In the genomic region with DNA sequence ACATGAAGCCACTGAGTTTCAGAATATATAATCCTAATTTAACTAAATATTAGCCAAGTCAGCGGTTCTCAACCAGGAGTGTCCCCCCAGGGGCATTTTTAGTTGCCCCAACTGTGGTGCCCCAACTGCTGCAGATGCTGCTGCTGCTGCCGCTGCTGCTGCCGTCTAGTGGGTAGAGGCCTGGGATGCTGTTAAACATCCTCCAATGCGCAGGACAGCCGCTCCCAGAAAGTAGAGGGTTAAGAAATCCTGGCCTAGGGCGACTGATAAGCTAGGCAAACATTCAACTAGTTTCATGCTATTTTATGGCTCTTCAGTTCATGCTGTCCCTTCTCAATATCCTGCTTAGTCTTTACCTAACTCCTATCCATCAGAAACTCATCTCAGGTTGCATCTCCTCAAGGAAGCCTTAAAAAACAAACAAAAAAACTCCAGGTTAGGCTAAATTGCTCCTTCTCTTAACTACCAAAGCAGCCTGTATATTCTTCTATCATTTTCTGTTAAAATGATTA, we compare ENCODE assay signal across 16 cellular contexts. TPM values are rescaled to one million over a fixed set of nuclear protein-coding genes. Genes with fewer than 3 reads are reported as not detected.
A peak's percentile ranks its signal among the peaks of the same experiment; 100 is the strongest.
DNase-seq lines count a peak whose midpoint lies in the region; TF ChIP-seq lines count a peak whose summit lies in the region.
"Had no signal": no experiment of that assay in that cellular context is flagged by ENCODE, and none has a peak within 500 bp of the region (broad histone marks: within the 10 kb centered on the region; RNA-seq: fewer than 3 reads in every experiment).

No MANE protein-coding gene starts in this region.

- peaks cover 93% of the 10 kb centered on the region for H3K79me2 ChIP-seq in Karpas-422 (ENCODE audit: low read length)

- H2AFZ ChIP-seq in Karpas-422 (ENCODE audit: low read length) = no peak overlapping the region

- no TSS peak for BruUV-seq in Caco-2 (replicated peaks; lab: Mats Ljungman, UMichigan)

- intact Hi-C loops in Caco-2 (cut with micrococcal nuclease; ENCODE audit: unreplicated experiment) = loop anchor here (2.0 to 5.0 kb wide), 3 partner anchors 58 to 212 kb away; no protein-coding TSS in a partner anchor

- DNase-seq in Caco-2 = peak; percentile 90 to 92
- DNase-seq in Karpas-422 = no peak
- no peak for DNase-seq in epithelial cell of proximal tubule (ENCODE audit: low read depth)
- DNase-seq in mucosa of gallbladder (ENCODE audit: low spot score) = peak; percentile 32
- DNase-seq in activated gamma-delta T cell (lab: John Stamatoyannopoulos, UW) = no peak
- no peak for DNase-seq in stimulated activated CD4-positive, alpha-beta T cell treated with anti-CD3 and anti-CD28 coated beads, Interleukin-12 subunit alpha, Interleukin-12 subunit beta, amount 100 ng/mL, for 4 hours
- no peak for DNase-seq in caudate nucleus (lab: John Stamatoyannopoulos, UW)
- no peak for DNase-seq in RKO (ENCODE audit: low spot score)
- DNase-seq: activated CD4-positive, alpha-beta memory T cell treated with anti-CD3 and anti-CD28 coated beads for 36 hours; amniotic stem cell; left ventricle myocardium inferior; natural killer cell; SJCRH30; stimulated activated CD4-positive, alpha-beta T cell treated with anti-CD3 and anti-CD28 coated beads, Interleukin-4, amount 100 ng/mL, for 24 hours; thyroid gland had no signal

- H3K27me3 Mint-ChIP-seq in Caco-2 (ENCODE audit: insufficient read depth, unreplicated experiment) = no peaks in the 10 kb centered on the region
- H3K27me3 Mint-ChIP-seq: activated CD4-positive, alpha-beta memory T cell treated with anti-CD3 and anti-CD28 coated beads for 36 hours had no signal

- peaks cover 11% of the 10 kb centered on the region for H3K36me3 Mint-ChIP-seq in Caco-2 (ENCODE audit: insufficient read depth, unreplicated experiment)
- H3K36me3 Mint-ChIP-seq: natural killer cell had no signal

- peak overlapping the region; percentile 29 for H3K4me3 ChIP-seq in Caco-2 (ENCODE audit: low read depth, low read length)
- no peak overlapping the region for H3K4me3 ChIP-seq in Karpas-422 (ENCODE audit: low read length)
- H3K4me3 ChIP-seq in epithelial cell of proximal tubule (ENCODE audit: low read depth, low read length) = peak overlapping the region; percentile 47
- H3K4me3 ChIP-seq: coronary artery, left ventricle myocardium inferior, SJCRH30, thyroid gland had no signal

- no peak overlapping the region for H3K9ac ChIP-seq in Karpas-422 (ENCODE audit: low read length)

- H3K27me3 ChIP-seq in Caco-2 (replicated peaks; ENCODE audit: control insufficient read depth, insufficient read depth, low read length) = no peaks in the 10 kb centered on the region
- no peaks in the 10 kb centered on the region for H3K27me3 ChIP-seq in Karpas-422 (ENCODE audit: low read length)
- H3K27me3 ChIP-seq: SJCRH30, thyroid gland had no signal

- peak overlapping the region; percentile 36 for H3K4me2 ChIP-seq in Karpas-422 (ENCODE audit: low read depth, low read length, poor library complexity, severe bottlenecking)

- no peaks in the 10 kb centered on the region for H3K9me2 ChIP-seq in Karpas-422 (replicated peaks; ENCODE audit: insufficient read depth, low read length)

- no peaks in the 10 kb centered on the region for H3K9me3 Mint-ChIP-seq in Caco-2 (ENCODE audit: unreplicated experiment)
- H3K9me3 Mint-ChIP-seq: activated CD4-positive, alpha-beta memory T cell treated with anti-CD3 and anti-CD28 coated beads for 36 hours; natural killer cell had no signal

- POLR2A ChIA-PET in Caco-2 (lab: Charles Lee) = interaction anchor here (0.5 to 2.0 kb wide), 5 partner anchors 10 to 196 kb away, joined by 3 to 19 read pairs (median 3); partner anchors contain the start of genes DCAF6 and MPC2

- H3K4me1 Mint-ChIP-seq in Caco-2 (ENCODE audit: low read depth, unreplicated experiment) = peaks cover 37% of the 10 kb centered on the region

- H3K27ac ChIP-seq in Karpas-422 (ENCODE audit: low read length) = peak overlapping the region; percentile 10; the same call in 1 of the 2 replicates
- no peak overlapping the region for H3K27ac ChIP-seq in caudate nucleus (ENCODE audit: low read depth, low read length)
- H3K27ac ChIP-seq: coronary artery, left ventricle myocardium inferior, SJCRH30, thyroid gland had no signal

- H3K9me3 ChIP-seq in Caco-2 (no peaks in the 10 kb centered on the region), Karpas-422 (ENCODE audit: low read length) (no peaks in the 10 kb centered on the region)
- H3K9me3 ChIP-seq: left ventricle myocardium inferior, SJCRH30, thyroid gland had no signal

- peak overlapping the region; percentile 30 for H3K27ac Mint-ChIP-seq in Caco-2 (ENCODE audit: unreplicated experiment)
- H3K27ac Mint-ChIP-seq: activated CD4-positive, alpha-beta memory T cell treated with anti-CD3 and anti-CD28 coated beads for 36 hours; natural killer cell had no signal

- no peaks in the 10 kb centered on the region for H4K20me1 ChIP-seq in Karpas-422 (ENCODE audit: insufficient read depth, low read depth, low read length)

- TF ChIP-seq CTCF in Caco-2 (IDR thresholded peaks at IDR 0.05; ENCODE audit: insufficient read depth in 1 of 2, low read depth in 1 of 2, low read length in 1 of 2, severe bottlenecking in 1 of 2, unreplicated experiment in 1 of 2) (peak in 1 of 2 experiments; percentile 61), epithelial cell of proximal tubule (conservative IDR thresholded peaks at IDR 0.05; ENCODE audit: low read depth, low read length) (peak; percentile 43)

- peak overlapping the region; percentile 65 for H3K4me3 Mint-ChIP-seq in Caco-2 (ENCODE audit: unreplicated experiment)
- H3K4me3 Mint-ChIP-seq: activated CD4-positive, alpha-beta memory T cell treated with anti-CD3 and anti-CD28 coated beads for 36 hours; natural killer cell had no signal

- CTCF ChIA-PET in Caco-2 (lab: Charles Lee) = interaction anchor here (0.6 to 2.0 kb wide), 8 partner anchors 10 to 627 kb away, joined by 3 to 7 read pairs (median 3); partner anchors contain the start of genes ADCY10, DCAF6 and MPC2

- peaks cover 60% of the 10 kb centered on the region for H3K4me1 ChIP-seq in Caco-2
- H3K4me1 ChIP-seq in Karpas-422 (ENCODE audit: low read length) = peaks cover 89% of the 10 kb centered on the region
- H3K4me1 ChIP-seq: SJCRH30 had no signal

- H3K36me3 ChIP-seq in Caco-2 (ENCODE audit: control insufficient read depth, insufficient read depth, low read length) (no peaks in the 10 kb centered on the region), Karpas-422 (ENCODE audit: insufficient read depth, low read length) (no peaks in the 10 kb centered on the region; the same call in 1 of the 2 replicates)
- H3K36me3 ChIP-seq: left ventricle myocardium inferior, thyroid gland had no signal

RNA-seq across cellular contexts. Expression of gene DCAF6, which starts 9.9 kb away (rescaled TPM):
- total RNA-seq in Caco-2 (2022) (41.9 and 53.0 TPM in 2 replicates), epithelial cell of proximal tubule (35.5 and 37.5 TPM in 2 replicates), mucosa of gallbladder (63.9 TPM)
- 80.0 and 84.6 TPM in 2 replicates for total RNA-seq in Karpas-422 (2014; rRNA removed; shearing (Covaris generic); ENCODE audit: low replicate concordance)

RNA-seq across cellular contexts. Expression of gene MPC2, which starts 10.3 kb away (rescaled TPM):
- 159 and 169 TPM in 2 replicates for total RNA-seq in Caco-2 (2022)
- total RNA-seq in Karpas-422 (2014; rRNA removed; shearing (Covaris generic); ENCODE audit: low replicate concordance) = 44.7 and 68.2 TPM in 2 replicates
- 47.7 and 62.3 TPM in 2 replicates for total RNA-seq in epithelial cell of proximal tubule
- total RNA-seq in mucosa of gallbladder = 212 TPM

RNA-seq across cellular contexts. Expression of gene ADCY10, which starts 12.6 kb away (rescaled TPM):
- total RNA-seq in Caco-2 (2022) (1.3 and 1.7 TPM in 2 replicates), epithelial cell of proximal tubule (not detected in 2 replicates), mucosa of gallbladder (0.81 TPM)
- 0.14 TPM in 1 of 2 replicates, not detected in the other for total RNA-seq in Karpas-422 (2014; rRNA removed; shearing (Covaris generic); ENCODE audit: low replicate concordance)

Comparison
In these comparisons a context has a peak if more than half of its experiments do, and no peak if none do; other contexts are left out.
1. DNase-seq: peak in Caco-2 (2 of 2) and mucosa of gallbladder (single experiment); none in Karpas-422 (single experiment), epithelial cell of proximal tubule (single experiment), activated gamma-delta T cell (single experiment), stimulated activated CD4-positive, alpha-beta T cell treated with anti-CD3 and anti-CD28 coated beads, Interleukin-12 subunit alpha, Interleukin-12 subunit beta, amount 100 ng/mL, for 4 hours (single experiment), caudate nucleus (0 of 61) and RKO (single experiment).